In genomic region chr2:104872866-104873688, GRCh38 we compare ENCODE assay signal across 8 cellular contexts. TPM values are rescaled to one million over a fixed set of nuclear protein-coding genes. Genes with fewer than 3 reads are reported as not detected.
A peak's percentile ranks its signal among the peaks of the same experiment; 100 is the strongest.
DNase-seq lines count a peak whose midpoint lies in the region; ATAC-seq and TF ChIP-seq lines count a peak whose summit lies in the region.

No MANE protein-coding gene starts in this region.

- intact Hi-C loops in left colon (cut with DNase I, micrococcal nuclease): no loop called here

- peak; percentile 92 for ATAC-seq in GM19351 (IDR thresholded peaks at IDR 0.05; ENCODE audit: unreplicated experiment)
- ATAC-seq in HG03469 (IDR thresholded peaks at IDR 0.05; ENCODE audit: unreplicated experiment): peak; percentile 71
- peak; percentile 93 for ATAC-seq in left colon

- DNase-seq in DMS53 treated with DMSO at 0.1 percent for 48 hours (lab: John Stamatoyannopoulos, UW; ENCODE audit: unreplicated experiment) (peak; percentile 53), cerebellum (ENCODE audit: low spot score) (peak; percentile 60), left colon (peak; percentile 61 to 66), NCI-H187 treated with DMSO at 0.1 percent for 48 hours (lab: John Stamatoyannopoulos, UW) (no peak)
- DNase-seq in stimulated activated CD4-positive, alpha-beta T cell treated with anti-CD3 and anti-CD28 coated beads, Interleukin-15, amount 100 ng/mL, for 24 hours: peak; percentile 67

TF ChIP-seq in PFSK-1, 5 proteins besides CTCF, POLR2A, EP300 and RAD21:
- TF ChIP-seq FOXP2 (optimal IDR thresholded peaks at IDR 0.05; ENCODE audit: borderline replicate concordance, extremely low read depth, extremely low read length, insufficient read depth) (peak; percentile 64), TAF1 (IDR thresholded peaks at IDR 0.05; ENCODE audit: borderline replicate concordance, insufficient read depth, low read length) (0 out of 2 replicates have a peak, but pooled peaks have one; percentile 27), SIN3A (IDR thresholded peaks at IDR 0.05; ENCODE audit: borderline replicate concordance, insufficient read depth, low read length) (0 out of 2 replicates have a peak, but pooled peaks have one; percentile 53), POLR2AphosphoS5 (IDR thresholded peaks at IDR 0.05; ENCODE audit: low read depth, low read length) (no peak)

RNA-seq across cellular contexts. Expression of gene POU3F3, which starts 19.2 kb away (rescaled TPM):
- polyA plus RNA-seq in PFSK-1 (2012; ENCODE audit: insufficient read length, low read depth): 38.6 TPM
- total RNA-seq in cerebellum: 30.7 TPM
- total RNA-seq in left colon: under 1 TPM; 0.15 to 0.34 TPM

Comparison
In these comparisons a context has a peak if more than half of its experiments do, and no peak if none do; other contexts are left out.
1. RNA of gene POU3F3, which starts 19.2 kb away (total RNA-seq): 30.7 TPM in cerebellum (single experiment); 0.15 to 0.34 TPM in left colon; every median in the first group is over 10 times any median in the second.
2. Peak in every context shown above with its lines, with median percentiles within 50 percentile points of each other: ATAC-seq.